ENCODE assay signal across 8 cellular contexts in the genomic region with DNA sequence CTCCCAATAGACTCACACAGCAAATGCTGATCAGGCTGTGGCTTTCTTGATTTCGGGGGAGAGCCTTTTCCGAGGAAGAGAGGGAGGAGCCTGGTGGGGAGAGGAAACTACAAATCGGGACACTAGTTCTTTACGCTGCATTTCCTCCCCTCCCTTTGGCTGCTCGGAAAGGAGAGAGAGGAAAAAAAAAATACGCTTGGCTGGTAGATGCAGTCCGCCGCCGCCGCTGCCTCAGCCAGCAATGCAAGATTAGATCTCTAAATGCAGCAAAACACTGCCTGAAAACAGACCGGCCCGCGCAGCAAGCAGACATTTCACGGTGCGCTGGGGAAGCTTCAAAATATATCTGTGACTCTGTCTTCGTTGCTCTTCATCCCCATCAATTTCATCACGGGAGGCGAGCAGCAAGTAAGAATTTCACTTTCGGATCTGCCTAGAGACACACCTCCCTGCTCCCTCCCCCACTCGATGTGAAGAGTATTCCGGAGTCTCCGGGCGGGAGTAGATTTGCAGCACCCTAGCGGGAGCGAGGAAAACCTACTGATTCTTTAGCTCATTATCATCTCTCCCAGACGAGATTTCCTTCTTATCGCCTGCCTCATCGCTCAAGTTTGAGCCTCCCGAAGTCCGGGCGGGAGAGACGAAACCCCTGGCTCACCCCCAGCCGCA. TPM values are rescaled to one million over a fixed set of nuclear protein-coding genes. Genes with fewer than 3 reads are reported as not detected.
DNase-seq lines count a peak whose midpoint lies in the region; ATAC-seq and TF ChIP-seq lines count a peak whose summit lies in the region.

A gene with protein sequence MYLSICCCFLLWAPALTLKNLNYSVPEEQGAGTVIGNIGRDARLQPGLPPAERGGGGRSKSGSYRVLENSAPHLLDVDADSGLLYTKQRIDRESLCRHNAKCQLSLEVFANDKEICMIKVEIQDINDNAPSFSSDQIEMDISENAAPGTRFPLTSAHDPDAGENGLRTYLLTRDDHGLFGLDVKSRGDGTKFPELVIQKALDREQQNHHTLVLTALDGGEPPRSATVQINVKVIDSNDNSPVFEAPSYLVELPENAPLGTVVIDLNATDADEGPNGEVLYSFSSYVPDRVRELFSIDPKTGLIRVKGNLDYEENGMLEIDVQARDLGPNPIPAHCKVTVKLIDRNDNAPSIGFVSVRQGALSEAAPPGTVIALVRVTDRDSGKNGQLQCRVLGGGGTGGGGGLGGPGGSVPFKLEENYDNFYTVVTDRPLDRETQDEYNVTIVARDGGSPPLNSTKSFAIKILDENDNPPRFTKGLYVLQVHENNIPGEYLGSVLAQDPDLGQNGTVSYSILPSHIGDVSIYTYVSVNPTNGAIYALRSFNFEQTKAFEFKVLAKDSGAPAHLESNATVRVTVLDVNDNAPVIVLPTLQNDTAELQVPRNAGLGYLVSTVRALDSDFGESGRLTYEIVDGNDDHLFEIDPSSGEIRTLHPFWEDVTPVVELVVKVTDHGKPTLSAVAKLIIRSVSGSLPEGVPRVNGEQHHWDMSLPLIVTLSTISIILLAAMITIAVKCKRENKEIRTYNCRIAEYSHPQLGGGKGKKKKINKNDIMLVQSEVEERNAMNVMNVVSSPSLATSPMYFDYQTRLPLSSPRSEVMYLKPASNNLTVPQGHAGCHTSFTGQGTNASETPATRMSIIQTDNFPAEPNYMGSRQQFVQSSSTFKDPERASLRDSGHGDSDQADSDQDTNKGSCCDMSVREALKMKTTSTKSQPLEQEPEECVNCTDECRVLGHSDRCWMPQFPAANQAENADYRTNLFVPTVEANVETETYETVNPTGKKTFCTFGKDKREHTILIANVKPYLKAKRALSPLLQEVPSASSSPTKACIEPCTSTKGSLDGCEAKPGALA (N-terminal part only) (plus strand): TSS at position 138 of the 669 bp plus-strand sequence. CDS start 803 bp downstream, outside the sequence.

- TF ChIP-seq POLR2A in esophagus muscularis mucosa (IDR thresholded peaks at IDR 0.05; ENCODE audit: low read depth): no peak

- H3K9me3 Mint-ChIP-seq in activated CD4-positive, alpha-beta T cell treated with anti-CD3 and anti-CD28 coated beads, Interleukin-2, amount 10 ng/mL, durations not matched to agents 24 days and 14 days: peaks cover 23% of the 10 kb centered on the region

- H3K9me3 ChIP-seq in WERI-Rb-1 (ENCODE audit: severe bottlenecking) (no peaks in the 10 kb centered on the region), esophagus muscularis mucosa (no peaks in the 10 kb centered on the region)

- no peaks in the 10 kb centered on the region for H3K36me3 ChIP-seq in WERI-Rb-1
- H3K36me3 ChIP-seq in esophagus muscularis mucosa: no peaks in the 10 kb centered on the region
- H3K36me3 ChIP-seq in urinary bladder (ENCODE audit: insufficient read depth): no peaks in the 10 kb centered on the region

- H3K4me3 ChIP-seq in WERI-Rb-1 (ENCODE audit: low read depth, low read length): peak within 1 kb of the TSS; percentile 53
- peak within 1 kb of the TSS; percentile 59 to 67 (median 60) for H3K4me3 ChIP-seq in esophagus muscularis mucosa
- peak within 1 kb of the TSS; percentile 41 for H3K4me3 ChIP-seq in urinary bladder (ENCODE audit: low read depth, low read length)

- TF ChIP-seq CTCF in WERI-Rb-1 (IDR thresholded peaks at IDR 0.05; ENCODE audit: low read depth, low read length): no peak
- TF ChIP-seq CTCF in esophagus muscularis mucosa (IDR thresholded peaks at IDR 0.05): no peak

- H3K4me1 ChIP-seq in esophagus muscularis mucosa (peaks cover 24 to 51% (median 37%) of the 10 kb centered on the region in 4 donors), urinary bladder (ENCODE audit: insufficient read depth) (peaks cover 4% of the 10 kb centered on the region)

- H3K4me3 Mint-ChIP-seq in activated CD4-positive, alpha-beta T cell treated with anti-CD3 and anti-CD28 coated beads, Interleukin-2, amount 10 ng/mL, durations not matched to agents 24 days and 14 days: peak within 1 kb of the TSS; percentile 77

- H3K4me1 Mint-ChIP-seq in activated CD4-positive, alpha-beta T cell treated with anti-CD3 and anti-CD28 coated beads, Interleukin-2, amount 10 ng/mL, durations not matched to agents 24 days and 14 days: peaks cover 16% of the 10 kb centered on the region

- under 1% methylated on average over 32 of the region's 33 CpGs for WGBS in esophagus muscularis mucosa
- WGBS in urinary bladder: under 1% methylated on average over 33 of the region's 33 CpGs

- H3K27ac ChIP-seq in WERI-Rb-1: no peak within 1 kb of the TSS
- H3K27ac ChIP-seq in esophagus muscularis mucosa (replicated peaks in 1 of 4): peak within 1 kb of the TSS; percentile 59 to 77 (median 70)
- H3K27ac ChIP-seq in urinary bladder (ENCODE audit: low read depth): no peak within 1 kb of the TSS

- ATAC-seq in GM18861 (IDR thresholded peaks at IDR 0.05; ENCODE audit: unreplicated experiment): no peak

- peaks cover 6% of the 10 kb centered on the region for H3K36me3 Mint-ChIP-seq in activated CD4-positive, alpha-beta T cell treated with anti-CD3 and anti-CD28 coated beads, Interleukin-2, amount 10 ng/mL, durations not matched to agents 24 days and 14 days (ENCODE audit: low read depth)

- peak within 1 kb of the TSS; percentile 70 for H3K27ac Mint-ChIP-seq in activated CD4-positive, alpha-beta T cell treated with anti-CD3 and anti-CD28 coated beads, Interleukin-2, amount 10 ng/mL, durations not matched to agents 24 days and 14 days

- H3K27me3 Mint-ChIP-seq in activated CD4-positive, alpha-beta T cell treated with anti-CD3 and anti-CD28 coated beads, Interleukin-2, amount 10 ng/mL, durations not matched to agents 24 days and 14 days: peaks cover 61% of the 10 kb centered on the region

- H3K27me3 ChIP-seq in WERI-Rb-1 (ENCODE audit: insufficient read depth, low read depth, severe bottlenecking) (peaks cover 7% of the 10 kb centered on the region), esophagus muscularis mucosa (peaks cover 0 to 82% (median 42%) of the 10 kb centered on the region in 4 donors)

- peak; percentile 64 for DNase-seq in activated CD4-positive, alpha-beta T cell treated with anti-CD3 and anti-CD28 coated beads, Interleukin-2, amount 10 ng/mL, durations not matched to agents 24 days and 14 days
- no peak for DNase-seq in activated CD4-positive, alpha-beta T cell treated with anti-CD3 and anti-CD28 coated beads, Interleukin-2, amount 50 U/mL, for 4 hours
- DNase-seq in WERI-Rb-1 (no peak), esophagus muscularis mucosa (ENCODE audit: extremely low spot score) (no peak), mucosa of gallbladder (ENCODE audit: low spot score) (peak; percentile 54), SIG-M5 (lab: John Stamatoyannopoulos, UW) (no peak)

- intact Hi-C loops in activated CD4-positive, alpha-beta T cell treated with anti-CD3 and anti-CD28 coated beads, Interleukin-2, amount 10 ng/mL, durations not matched to agents 24 days and 14 days (cut with micrococcal nuclease): no loop called here
- intact Hi-C loops in esophagus muscularis mucosa (cut with DNase I): no loop called here

- no peak for TF ChIP-seq EP300 in esophagus muscularis mucosa (IDR thresholded peaks at IDR 0.05)

RNA-seq across cellular contexts. Expression of the gene that starts here (rescaled TPM):
- not detected in 2 replicates for total RNA-seq in activated CD4-positive, alpha-beta T cell treated with anti-CD3 and anti-CD28 coated beads, Interleukin-2, amount 10 ng/mL, durations not matched to agents 24 days and 14 days
- total RNA-seq in esophagus muscularis mucosa (1 to 10 TPM; 5.0 to 9.5 (median 8.3) TPM), mucosa of gallbladder (9.4 TPM), urinary bladder (12.4 TPM)
- 3.5 TPM for polyA plus RNA-seq in urinary bladder

Comparison
In these comparisons a context has a peak if more than half of its experiments do, and no peak if none do; other contexts are left out.
1. Peak in DNase-seq in activated CD4-positive, alpha-beta T cell treated with anti-CD3 and anti-CD28 coated beads, Interleukin-2, amount 10 ng/mL, durations not matched to agents 24 days and 14 days; RNA of the gene not detected or under 1 TPM.
2. H3K27ac ChIP-seq: peak in esophagus muscularis mucosa (4 of 4); none in WERI-Rb-1 (single experiment) and urinary bladder (single experiment).
3. Peak in every context shown above with its lines, with median percentiles within 50 percentile points of each other: H3K4me3 ChIP-seq.